ENCODE assay signal across 8 cellular contexts in the genomic region with DNA sequence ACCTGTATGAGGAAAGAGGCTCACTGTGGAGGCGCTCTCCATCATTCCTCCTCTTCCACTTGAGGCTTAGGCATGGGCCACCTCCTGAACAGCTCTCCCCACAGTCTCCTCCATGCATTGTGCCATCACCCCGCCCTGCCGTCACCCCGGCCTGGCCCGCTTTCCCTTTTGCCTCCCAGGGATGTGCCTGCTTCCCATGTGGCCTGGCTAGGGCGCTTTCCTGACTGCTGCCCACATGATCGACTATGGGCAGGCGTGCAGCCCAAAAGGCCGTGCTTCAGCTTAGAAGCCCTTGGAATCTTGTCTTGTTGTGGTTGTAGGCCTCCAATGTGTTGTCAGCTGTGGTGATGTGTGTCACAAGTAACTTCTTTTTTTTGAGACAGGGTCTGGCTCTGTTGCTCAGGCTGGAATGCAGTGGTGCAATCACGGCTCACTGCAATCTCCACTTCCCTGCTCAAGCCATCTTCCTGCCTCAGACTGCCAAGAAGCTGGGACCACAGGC. TPM values are rescaled to one million over a fixed set of nuclear protein-coding genes. Genes with fewer than 3 reads are reported as not detected.
DNase-seq lines count a peak whose midpoint lies in the region; ATAC-seq and TF ChIP-seq lines count a peak whose summit lies in the region.

No MANE protein-coding gene starts in this region.

- TF ChIP-seq EP300 in tibial nerve (IDR thresholded peaks at IDR 0.05) = no peak

- no peak for TF ChIP-seq POLR2A in tibial nerve (IDR thresholded peaks at IDR 0.05)

- H3K27me3 Mint-ChIP-seq in activated naive CD4-positive, alpha-beta T cell treated with anti-CD3 and anti-CD28 coated beads for 36 hours (ENCODE audit: low read depth) = no peaks in the 10 kb centered on the region
- H3K27me3 Mint-ChIP-seq in activated naive CD8-positive, alpha-beta T cell = no peaks in the 10 kb centered on the region

- peaks cover 43% of the 10 kb centered on the region for H3K4me1 Mint-ChIP-seq in activated naive CD4-positive, alpha-beta T cell treated with anti-CD3 and anti-CD28 coated beads for 36 hours (ENCODE audit: low read depth)
- peaks cover 47% of the 10 kb centered on the region for H3K4me1 Mint-ChIP-seq in activated naive CD8-positive, alpha-beta T cell (ENCODE audit: low read depth)

- ATAC-seq in left colon = no peak

- H3K36me3 Mint-ChIP-seq in activated naive CD4-positive, alpha-beta T cell treated with anti-CD3 and anti-CD28 coated beads for 36 hours (ENCODE audit: low read depth) = peaks cover 38% of the 10 kb centered on the region
- peaks cover 15% of the 10 kb centered on the region for H3K36me3 Mint-ChIP-seq in activated naive CD8-positive, alpha-beta T cell

- H3K27me3 ChIP-seq in tibial nerve = peaks cover 0 to 13% of the 10 kb centered on the region in 2 donors

- H3K4me1 ChIP-seq in tibial nerve = peaks cover 0 to 27% (median 0%) of the 10 kb centered on the region in 4 donors

- 96% methylated on average over 10 of the region's 10 CpGs for WGBS in tibial nerve, 2 donors

- CTCF ChIA-PET in activated naive CD4-positive, alpha-beta T cell treated with anti-CD3 and anti-CD28 coated beads for 36 hours (lab: Charles Lee) = interaction anchor here (1.1 kb wide), 1 partner anchor 53 kb away, joined by 3 read pairs; no protein-coding TSS in a partner anchor

- H3K27ac Mint-ChIP-seq in activated naive CD4-positive, alpha-beta T cell treated with anti-CD3 and anti-CD28 coated beads for 36 hours = peak overlapping the region; percentile 73
- H3K27ac Mint-ChIP-seq in activated naive CD8-positive, alpha-beta T cell = peak overlapping the region; percentile 99

- peak overlapping the region; percentile 95 for H3K4me3 Mint-ChIP-seq in activated naive CD4-positive, alpha-beta T cell treated with anti-CD3 and anti-CD28 coated beads for 36 hours
- peak overlapping the region; percentile 98 for H3K4me3 Mint-ChIP-seq in activated naive CD8-positive, alpha-beta T cell

- peaks cover 0 to 32% (median 0%) of the 10 kb centered on the region in 3 donors for H3K36me3 ChIP-seq in tibial nerve

- intact Hi-C loops in activated naive CD4-positive, alpha-beta T cell treated with anti-CD3 and anti-CD28 coated beads for 36 hours (cut with micrococcal nuclease) = no loop called here
- intact Hi-C loops in left colon (cut with DNase I, micrococcal nuclease) = no loop called here

- no peak for TF ChIP-seq CTCF in tibial nerve (IDR thresholded peaks at IDR 0.05)

- no peak overlapping the region for H3K4me3 ChIP-seq in tibial nerve

- peak overlapping the region in 3 of 4 donors; percentile 78 to 89 (median 82) for H3K27ac ChIP-seq in tibial nerve

- no peaks in the 10 kb centered on the region for H3K9me3 ChIP-seq in tibial nerve

- H3K9me3 Mint-ChIP-seq in activated naive CD4-positive, alpha-beta T cell treated with anti-CD3 and anti-CD28 coated beads for 36 hours = no peaks in the 10 kb centered on the region
- H3K9me3 Mint-ChIP-seq in activated naive CD8-positive, alpha-beta T cell (ENCODE audit: low read depth) = no peaks in the 10 kb centered on the region

- no peak for DNase-seq in activated naive CD4-positive, alpha-beta T cell treated with anti-CD3 and anti-CD28 coated beads for 36 hours
- DNase-seq in activated naive CD4-positive, alpha-beta T cell (lab: John Stamatoyannopoulos, UW) = no peak
- DNase-seq in left colon = peak; percentile 28 to 29
- DNase-seq in tibial nerve (ENCODE audit: low spot score in 2 of 2) = no peak
- DNase-seq in effector CD4-positive, alpha-beta T cell = no peak
- DNase-seq in T1000 (lab: John Stamatoyannopoulos, UW) = no peak
- no peak for DNase-seq in amniotic stem cell (lab: John Stamatoyannopoulos, UW)

RNA-seq across cellular contexts. Expression of a gene that starts 1.8 kb away (rescaled TPM):
- 1 to 10 TPM; 3.1 to 3.4 TPM for total RNA-seq in activated naive CD4-positive, alpha-beta T cell treated with anti-CD3 and anti-CD28 coated beads for 36 hours
- 10 to 100 TPM; 20.2 to 38.0 TPM for total RNA-seq in left colon
- 1 to 10 TPM in 1 of 4 donors, under 1 TPM in 3; 0.44 to 2.3 (median 0.94) TPM for total RNA-seq in tibial nerve

RNA-seq across cellular contexts. Expression of a gene that starts 2.0 kb away (rescaled TPM):
- total RNA-seq in activated naive CD4-positive, alpha-beta T cell treated with anti-CD3 and anti-CD28 coated beads for 36 hours = 10 to 100 TPM; 10.3 to 13.3 TPM
- total RNA-seq in left colon = 10 to 100 TPM; 10.1 to 12.2 TPM
- total RNA-seq in tibial nerve = 10 to 100 TPM in 1 of 4 donors, 1 to 10 TPM in 3; 7.9 to 19.3 (median 9.6) TPM

RNA-seq across cellular contexts. Expression of a gene that starts 16.3 kb away (rescaled TPM):
- not detected for total RNA-seq in activated naive CD4-positive, alpha-beta T cell treated with anti-CD3 and anti-CD28 coated beads for 36 hours
- 100 to 1,000 TPM in 1 of 2 donors, 10 to 100 TPM in 1; 61.1 to 115 TPM for total RNA-seq in left colon
- 100 to 1,000 TPM; 172 to 382 (median 375) TPM for total RNA-seq in tibial nerve

RNA-seq across cellular contexts. Expression of a gene that starts 43.5 kb away (rescaled TPM):
- total RNA-seq in activated naive CD4-positive, alpha-beta T cell treated with anti-CD3 and anti-CD28 coated beads for 36 hours = 10 to 100 TPM; 45.7 to 49.3 TPM
- total RNA-seq in left colon = 100 to 1,000 TPM; 168 to 209 TPM
- 10 to 100 TPM; 65.8 to 70.2 (median 68.3) TPM for total RNA-seq in tibial nerve

RNA-seq across cellular contexts. Expression of a gene that starts 54.0 kb away (rescaled TPM):
- 1 to 10 TPM; 4.5 to 5.2 TPM for total RNA-seq in activated naive CD4-positive, alpha-beta T cell treated with anti-CD3 and anti-CD28 coated beads for 36 hours
- total RNA-seq in left colon (1 to 10 TPM; 7.1 to 8.7 TPM), tibial nerve (10 to 100 TPM in 2 of 4 donors, 1 to 10 TPM in 2; 5.9 to 14.3 (median 11.6) TPM)

Comparison
In these comparisons a context has a peak if more than half of its experiments do, and no peak if none do; other contexts are left out.
1. DNase-seq: peak in left colon (2 of 2); none in activated naive CD4-positive, alpha-beta T cell treated with anti-CD3 and anti-CD28 coated beads for 36 hours (single experiment), activated naive CD4-positive, alpha-beta T cell (0 of 4), tibial nerve (0 of 2), effector CD4-positive, alpha-beta T cell (single experiment), T1000 (single experiment) and amniotic stem cell (single experiment).
2. RNA of a gene that starts 1.8 kb away (total RNA-seq): 20.2 to 38.0 TPM in left colon; 3.1 to 3.4 TPM in activated naive CD4-positive, alpha-beta T cell treated with anti-CD3 and anti-CD28 coated beads for 36 hours and 0.44 to 2.3 TPM in tibial nerve; every median in the first group is over 4 times any median in the second.
3. RNA of a gene that starts 16.3 kb away (total RNA-seq): 172 to 382 TPM in tibial nerve and 61.1 to 115 TPM in left colon; not detected in activated naive CD4-positive, alpha-beta T cell treated with anti-CD3 and anti-CD28 coated beads for 36 hours; every median in the first group is over 10 times any median in the second.